In genomic region chr1:26317612-26318337, GRCh38 we compare ENCODE assay signal across 9 cellular contexts. TPM values are rescaled to one million over a fixed set of nuclear protein-coding genes. Genes with fewer than 3 reads are reported as not detected.
DNase-seq lines count a peak whose midpoint lies in the region; ATAC-seq lines count a peak whose summit lies in the region.
"Had no signal": no experiment of that assay in that cellular context is flagged by ENCODE, and none has a peak within 500 bp of the region (broad histone marks: within the 10 kb centered on the region; RNA-seq: fewer than 3 reads in every experiment).

CD52 (plus strand) TSS chr1:26317958; CDS start chr1:26318018, 60 bp downstream.

- H3K9me2 ChIP-seq in Karpas-422 (replicated peaks; ENCODE audit: insufficient read depth, low read length) = no peaks in the 10 kb centered on the region

- DNase-seq in Karpas-422 (peak; percentile 93), activated T-cell treated with anti-CD3 and anti-CD28 coated beads for 4 hours (peak; percentile 64), mucosa of gallbladder (ENCODE audit: low spot score) (no peak), LoVo (ENCODE audit: low spot score) (no peak), posterior vena cava (ENCODE audit: low spot score) (no peak), NCI-H1694 treated with DMSO at 0.1 percent for 48 hours (lab: John Stamatoyannopoulos, UW) (no peak)

- WGBS in urinary bladder = 65% methylated on average over 12 of the region's 12 CpGs

- H3K79me2 ChIP-seq in Karpas-422 (ENCODE audit: low read length) = peaks cover 10% of the 10 kb centered on the region

- peak within 1 kb of the TSS; percentile 87 for H3K27ac ChIP-seq in Karpas-422 (ENCODE audit: low read length)
- no peak within 1 kb of the TSS for H3K27ac ChIP-seq in urinary bladder (ENCODE audit: low read depth)

- H3K36me3 ChIP-seq in Karpas-422 (ENCODE audit: insufficient read depth, low read length) (peaks cover 7% of the 10 kb centered on the region; the same call in 1 of the 2 replicates), urinary bladder (ENCODE audit: insufficient read depth) (no peaks in the 10 kb centered on the region)

- peak within 1 kb of the TSS; percentile 87 for H3K9ac ChIP-seq in Karpas-422 (ENCODE audit: low read length)

- ATAC-seq in GM18511 (IDR thresholded peaks at IDR 0.05; ENCODE audit: unreplicated experiment) = peak; percentile 43

- 0 out of 2 replicates have a peak within 1 kb of the TSS, but pooled peaks have one; percentile 19 for H2AFZ ChIP-seq in Karpas-422 (ENCODE audit: low read length)

- H3K4me1 ChIP-seq in Karpas-422 (ENCODE audit: low read length) = peaks cover 75% of the 10 kb centered on the region
- H3K4me1 ChIP-seq in urinary bladder (ENCODE audit: insufficient read depth) = no peaks in the 10 kb centered on the region

- no peaks in the 10 kb centered on the region for H4K20me1 ChIP-seq in Karpas-422 (ENCODE audit: insufficient read depth, low read depth, low read length)

- H3K4me3 ChIP-seq in Karpas-422 (ENCODE audit: low read length) (peak within 1 kb of the TSS; percentile 80), urinary bladder (ENCODE audit: low read depth, low read length) (peak within 1 kb of the TSS; percentile 16)

- intact Hi-C loops in posterior vena cava (cut with DNase I) = no loop called here

- no peaks in the 10 kb centered on the region for H3K9me3 ChIP-seq in Karpas-422 (ENCODE audit: low read length)

- H3K27me3 ChIP-seq in Karpas-422 (ENCODE audit: low read length) = no peaks in the 10 kb centered on the region

- H3K4me2 ChIP-seq in Karpas-422 (ENCODE audit: low read depth, low read length, poor library complexity, severe bottlenecking) = peak within 1 kb of the TSS; percentile 89

RNA-seq across cellular contexts. Expression of gene CD52, which starts in this region (rescaled TPM):
- total RNA-seq in Karpas-422 (2014; rRNA removed; shearing (Covaris generic); ENCODE audit: low replicate concordance) = 614 and 735 TPM in 2 replicates
- total RNA-seq in mucosa of gallbladder (21.1 TPM), urinary bladder (3.3 TPM), posterior vena cava (10 to 100 TPM in 1 of 2 donors, 1 to 10 TPM in 1; 7.0 to 16.1 TPM)
- polyA plus RNA-seq in urinary bladder = 17.0 TPM
- total RNA-seq: HT1080 had no signal

Comparison
In these comparisons a context has a peak if more than half of its experiments do, and no peak if none do; other contexts are left out.
1. RNA of gene CD52 (total RNA-seq): 614 to 735 TPM in Karpas-422; 21.1 TPM in mucosa of gallbladder (single experiment), 7.0 to 16.1 TPM in posterior vena cava and 3.3 TPM in urinary bladder (single experiment); every median in the first group is over 10 times any median in the second.
2. DNase-seq: peak in Karpas-422 (single experiment) and activated T-cell treated with anti-CD3 and anti-CD28 coated beads for 4 hours (single experiment); none in mucosa of gallbladder (single experiment), LoVo (single experiment), posterior vena cava (single experiment) and NCI-H1694 treated with DMSO at 0.1 percent for 48 hours (single experiment).